In the genomic region with DNA sequence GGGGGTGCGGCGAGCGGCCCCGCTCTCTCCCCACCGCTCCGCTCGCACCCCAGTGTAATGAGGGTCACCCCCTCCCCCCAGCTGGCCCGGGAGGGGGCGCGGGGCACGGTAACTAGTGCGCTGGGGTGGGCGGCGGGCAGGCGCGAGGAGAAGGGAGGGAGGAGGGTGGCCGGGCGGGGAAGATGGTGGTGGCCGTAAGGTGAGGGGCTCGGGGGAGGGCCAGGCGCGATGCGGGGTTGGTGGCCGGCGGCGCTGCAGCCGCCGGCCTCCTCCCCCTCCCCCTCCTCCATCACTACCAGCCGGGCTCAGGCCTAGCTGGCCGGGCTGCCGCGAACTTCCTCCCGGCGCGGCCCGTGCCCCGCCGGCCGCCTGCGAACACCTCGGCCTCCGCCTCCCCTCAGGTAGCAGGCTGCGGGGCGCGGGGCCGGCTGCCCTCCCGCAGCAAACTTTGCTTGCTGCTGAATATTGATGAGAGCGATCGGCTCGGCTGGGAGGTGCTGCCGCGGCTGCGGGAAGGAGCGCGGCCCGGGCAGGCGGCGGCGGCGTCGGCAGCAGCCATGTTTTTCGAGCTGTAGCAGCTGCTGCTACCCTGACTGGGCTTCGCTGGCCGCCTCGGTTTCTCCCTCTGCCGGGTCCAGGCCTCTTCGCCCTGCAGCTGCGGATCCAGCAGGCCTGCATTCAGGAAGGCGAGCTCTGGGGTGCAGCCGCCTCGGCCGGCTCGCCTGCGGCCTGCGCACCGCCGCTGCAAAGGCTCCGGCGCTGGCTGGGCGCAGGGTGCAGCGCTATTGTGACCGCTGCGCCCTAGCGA, we compare ENCODE assay signal across 1 cellular context.
TF ChIP-seq lines count a peak whose summit lies in the region.

No MANE protein-coding gene starts in this region.

TF ChIP-seq in GM12878, 131 proteins besides CTCF, POLR2A, EP300 and RAD21 (continues in another document):
- TF ChIP-seq, protein P1, sequence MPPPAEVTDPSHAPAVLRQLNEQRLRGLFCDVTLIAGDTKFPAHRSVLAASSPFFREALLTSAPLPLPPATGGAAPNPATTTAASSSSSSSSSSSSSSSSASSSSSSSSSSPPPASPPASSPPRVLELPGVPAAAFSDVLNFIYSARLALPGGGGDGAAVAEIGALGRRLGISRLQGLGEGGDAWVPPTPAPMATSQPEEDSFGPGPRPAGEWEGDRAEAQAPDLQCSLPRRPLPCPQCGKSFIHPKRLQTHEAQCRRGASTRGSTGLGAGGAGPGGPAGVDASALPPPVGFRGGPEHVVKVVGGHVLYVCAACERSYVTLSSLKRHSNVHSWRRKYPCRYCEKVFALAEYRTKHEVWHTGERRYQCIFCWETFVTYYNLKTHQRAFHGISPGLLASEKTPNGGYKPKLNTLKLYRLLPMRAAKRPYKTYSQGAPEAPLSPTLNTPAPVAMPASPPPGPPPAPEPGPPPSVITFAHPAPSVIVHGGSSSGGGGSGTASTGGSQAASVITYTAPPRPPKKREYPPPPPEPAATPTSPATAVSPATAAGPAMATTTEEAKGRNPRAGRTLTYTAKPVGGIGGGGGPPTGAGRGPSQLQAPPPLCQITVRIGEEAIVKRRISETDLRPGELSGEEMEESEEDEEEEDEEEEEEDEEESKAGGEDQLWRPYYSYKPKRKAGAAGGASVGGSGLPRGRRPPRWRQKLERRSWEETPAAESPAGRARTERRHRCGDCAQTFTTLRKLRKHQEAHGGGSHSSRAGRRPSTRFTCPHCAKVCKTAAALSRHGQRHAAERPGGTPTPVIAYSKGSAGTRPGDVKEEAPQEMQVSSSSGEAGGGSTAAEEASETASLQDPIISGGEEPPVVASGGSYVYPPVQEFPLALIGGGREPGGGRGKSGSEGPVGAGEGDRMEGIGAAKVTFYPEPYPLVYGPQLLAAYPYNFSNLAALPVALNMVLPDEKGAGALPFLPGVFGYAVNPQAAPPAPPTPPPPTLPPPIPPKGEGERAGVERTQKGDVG (CRISPR knock-in tag; IDR thresholded peaks at IDR 0.05), result no peak
- TF ChIP-seq ZNF24 (IDR thresholded peaks at IDR 0.05) (0 out of 2 replicates have a peak, but pooled peaks have one; percentile 5), CHD2 (IDR thresholded peaks at IDR 0.05; ENCODE audit: borderline replicate concordance, low read depth, low read length) (0 out of 2 replicates have a peak, but pooled peaks have one; percentile 11), SREBF2 (IDR thresholded peaks at IDR 0.05; ENCODE audit: low read length) (no peak), FOXM1 (IDR thresholded peaks at IDR 0.05; ENCODE audit: low read depth, low read length) (no peak), STAT3 (IDR thresholded peaks at IDR 0.05; ENCODE audit: low read depth, low read length) (no peak), ZNF274 (IDR thresholded peaks at IDR 0.05; ENCODE audit: insufficient read depth, insufficient read length) (no peak), NFIC (IDR thresholded peaks at IDR 0.05; ENCODE audit: low read depth, low read length) (no peak), CEBPB (IDR thresholded peaks at IDR 0.05; ENCODE audit: borderline replicate concordance in 1 of 2, low read depth in 2 of 2, low read length in 2 of 2) (no peak), NFXL1 (IDR thresholded peaks at IDR 0.05; ENCODE audit: borderline replicate concordance) (no peak), ETV6 (conservative IDR thresholded peaks at IDR 0.05 in 1 of 2, IDR thresholded peaks at IDR 0.05 in 1 of 2; ENCODE audit: borderline replicate concordance in 1 of 2, low read depth in 1 of 2) (no peak), YY1 (IDR thresholded peaks at IDR 0.05; ENCODE audit: low read depth, low read length) (peak; percentile 91), FOXK2 (IDR thresholded peaks at IDR 0.05) (no peak), BMI1 (IDR thresholded peaks at IDR 0.05; ENCODE audit: borderline replicate concordance) (no peak), HDAC6 (IDR thresholded peaks at IDR 0.05; ENCODE audit: unreplicated experiment) (no peak), MXI1 (IDR thresholded peaks at IDR 0.05; ENCODE audit: low read depth, low read length) (no peak), GABPA (IDR thresholded peaks at IDR 0.05; ENCODE audit: low read depth) (no peak), ZBED1 (IDR thresholded peaks at IDR 0.05; ENCODE audit: borderline replicate concordance) (no peak), ASH2L (IDR thresholded peaks at IDR 0.05; ENCODE audit: borderline replicate concordance, low read depth) (no peak), SMC3 (IDR thresholded peaks at IDR 0.05; ENCODE audit: borderline replicate concordance, low read length) (no peak), IRF4 (IDR thresholded peaks at IDR 0.05; ENCODE audit: low read depth, low read length) (no peak), HDGF (IDR thresholded peaks at IDR 0.05) (no peak), CREM (IDR thresholded peaks at IDR 0.05; ENCODE audit: low read depth) (no peak), TCF7 (IDR thresholded peaks at IDR 0.05; ENCODE audit: borderline replicate concordance) (no peak), TBL1XR1 (IDR thresholded peaks at IDR 0.05; ENCODE audit: low read depth, low read length) (no peak), KLF5 (IDR thresholded peaks at IDR 0.05; ENCODE audit: partially characterized antibody) (no peak), DPF2 (IDR thresholded peaks at IDR 0.05) (peak; percentile 64), KDM1A (IDR thresholded peaks at IDR 0.05; ENCODE audit: borderline replicate concordance) (no peak)
- TF ChIP-seq, protein P2, sequence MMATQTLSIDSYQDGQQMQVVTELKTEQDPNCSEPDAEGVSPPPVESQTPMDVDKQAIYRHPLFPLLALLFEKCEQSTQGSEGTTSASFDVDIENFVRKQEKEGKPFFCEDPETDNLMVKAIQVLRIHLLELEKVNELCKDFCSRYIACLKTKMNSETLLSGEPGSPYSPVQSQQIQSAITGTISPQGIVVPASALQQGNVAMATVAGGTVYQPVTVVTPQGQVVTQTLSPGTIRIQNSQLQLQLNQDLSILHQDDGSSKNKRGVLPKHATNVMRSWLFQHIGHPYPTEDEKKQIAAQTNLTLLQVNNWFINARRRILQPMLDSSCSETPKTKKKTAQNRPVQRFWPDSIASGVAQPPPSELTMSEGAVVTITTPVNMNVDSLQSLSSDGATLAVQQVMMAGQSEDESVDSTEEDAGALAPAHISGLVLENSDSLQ (IDR thresholded peaks at IDR 0.05), result no peak
- TF ChIP-seq, protein P3, sequence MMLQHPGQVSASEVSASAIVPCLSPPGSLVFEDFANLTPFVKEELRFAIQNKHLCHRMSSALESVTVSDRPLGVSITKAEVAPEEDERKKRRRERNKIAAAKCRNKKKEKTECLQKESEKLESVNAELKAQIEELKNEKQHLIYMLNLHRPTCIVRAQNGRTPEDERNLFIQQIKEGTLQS (IDR thresholded peaks at IDR 0.05; ENCODE audit: borderline replicate concordance, extremely low read depth, low read depth, low read length), result no peak
- TF ChIP-seq, protein P4, sequence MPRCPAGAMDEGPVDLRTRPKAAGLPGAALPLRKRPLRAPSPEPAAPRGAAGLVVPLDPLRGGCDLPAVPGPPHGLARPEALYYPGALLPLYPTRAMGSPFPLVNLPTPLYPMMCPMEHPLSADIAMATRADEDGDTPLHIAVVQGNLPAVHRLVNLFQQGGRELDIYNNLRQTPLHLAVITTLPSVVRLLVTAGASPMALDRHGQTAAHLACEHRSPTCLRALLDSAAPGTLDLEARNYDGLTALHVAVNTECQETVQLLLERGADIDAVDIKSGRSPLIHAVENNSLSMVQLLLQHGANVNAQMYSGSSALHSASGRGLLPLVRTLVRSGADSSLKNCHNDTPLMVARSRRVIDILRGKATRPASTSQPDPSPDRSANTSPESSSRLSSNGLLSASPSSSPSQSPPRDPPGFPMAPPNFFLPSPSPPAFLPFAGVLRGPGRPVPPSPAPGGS (IDR thresholded peaks at IDR 0.05; ENCODE audit: borderline replicate concordance, insufficient read depth, low read depth, low read length, poor library complexity, severe bottlenecking), result no peak
- TF ChIP-seq, protein P5, sequence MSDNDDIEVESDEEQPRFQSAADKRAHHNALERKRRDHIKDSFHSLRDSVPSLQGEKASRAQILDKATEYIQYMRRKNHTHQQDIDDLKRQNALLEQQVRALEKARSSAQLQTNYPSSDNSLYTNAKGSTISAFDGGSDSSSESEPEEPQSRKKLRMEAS (IDR thresholded peaks at IDR 0.05; ENCODE audit: low read depth, low read length), result no peak
- TF ChIP-seq, protein P6, sequence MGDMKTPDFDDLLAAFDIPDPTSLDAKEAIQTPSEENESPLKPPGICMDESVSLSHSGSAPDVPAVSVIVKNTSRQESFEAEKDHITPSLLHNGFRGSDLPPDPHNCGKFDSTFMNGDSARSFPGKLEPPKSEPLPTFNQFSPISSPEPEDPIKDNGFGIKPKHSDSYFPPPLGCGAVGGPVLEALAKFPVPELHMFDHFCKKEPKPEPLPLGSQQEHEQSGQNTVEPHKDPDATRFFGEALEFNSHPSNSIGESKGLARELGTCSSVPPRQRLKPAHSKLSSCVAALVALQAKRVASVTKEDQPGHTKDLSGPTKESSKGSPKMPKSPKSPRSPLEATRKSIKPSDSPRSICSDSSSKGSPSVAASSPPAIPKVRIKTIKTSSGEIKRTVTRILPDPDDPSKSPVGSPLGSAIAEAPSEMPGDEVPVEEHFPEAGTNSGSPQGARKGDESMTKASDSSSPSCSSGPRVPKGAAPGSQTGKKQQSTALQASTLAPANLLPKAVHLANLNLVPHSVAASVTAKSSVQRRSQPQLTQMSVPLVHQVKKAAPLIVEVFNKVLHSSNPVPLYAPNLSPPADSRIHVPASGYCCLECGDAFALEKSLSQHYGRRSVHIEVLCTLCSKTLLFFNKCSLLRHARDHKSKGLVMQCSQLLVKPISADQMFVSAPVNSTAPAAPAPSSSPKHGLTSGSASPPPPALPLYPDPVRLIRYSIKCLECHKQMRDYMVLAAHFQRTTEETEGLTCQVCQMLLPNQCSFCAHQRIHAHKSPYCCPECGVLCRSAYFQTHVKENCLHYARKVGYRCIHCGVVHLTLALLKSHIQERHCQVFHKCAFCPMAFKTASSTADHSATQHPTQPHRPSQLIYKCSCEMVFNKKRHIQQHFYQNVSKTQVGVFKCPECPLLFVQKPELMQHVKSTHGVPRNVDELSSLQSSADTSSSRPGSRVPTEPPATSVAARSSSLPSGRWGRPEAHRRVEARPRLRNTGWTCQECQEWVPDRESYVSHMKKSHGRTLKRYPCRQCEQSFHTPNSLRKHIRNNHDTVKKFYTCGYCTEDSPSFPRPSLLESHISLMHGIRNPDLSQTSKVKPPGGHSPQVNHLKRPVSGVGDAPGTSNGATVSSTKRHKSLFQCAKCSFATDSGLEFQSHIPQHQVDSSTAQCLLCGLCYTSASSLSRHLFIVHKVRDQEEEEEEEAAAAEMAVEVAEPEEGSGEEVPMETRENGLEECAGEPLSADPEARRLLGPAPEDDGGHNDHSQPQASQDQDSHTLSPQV (IDR thresholded peaks at IDR 0.05), result no peak
- TF ChIP-seq, protein P7, sequence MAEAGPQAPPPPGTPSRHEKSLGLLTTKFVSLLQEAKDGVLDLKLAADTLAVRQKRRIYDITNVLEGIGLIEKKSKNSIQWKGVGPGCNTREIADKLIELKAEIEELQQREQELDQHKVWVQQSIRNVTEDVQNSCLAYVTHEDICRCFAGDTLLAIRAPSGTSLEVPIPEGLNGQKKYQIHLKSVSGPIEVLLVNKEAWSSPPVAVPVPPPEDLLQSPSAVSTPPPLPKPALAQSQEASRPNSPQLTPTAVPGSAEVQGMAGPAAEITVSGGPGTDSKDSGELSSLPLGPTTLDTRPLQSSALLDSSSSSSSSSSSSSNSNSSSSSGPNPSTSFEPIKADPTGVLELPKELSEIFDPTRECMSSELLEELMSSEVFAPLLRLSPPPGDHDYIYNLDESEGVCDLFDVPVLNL (IDR thresholded peaks at IDR 0.05; ENCODE audit: low read depth, low read length), result no peak
- TF ChIP-seq, protein P8, sequence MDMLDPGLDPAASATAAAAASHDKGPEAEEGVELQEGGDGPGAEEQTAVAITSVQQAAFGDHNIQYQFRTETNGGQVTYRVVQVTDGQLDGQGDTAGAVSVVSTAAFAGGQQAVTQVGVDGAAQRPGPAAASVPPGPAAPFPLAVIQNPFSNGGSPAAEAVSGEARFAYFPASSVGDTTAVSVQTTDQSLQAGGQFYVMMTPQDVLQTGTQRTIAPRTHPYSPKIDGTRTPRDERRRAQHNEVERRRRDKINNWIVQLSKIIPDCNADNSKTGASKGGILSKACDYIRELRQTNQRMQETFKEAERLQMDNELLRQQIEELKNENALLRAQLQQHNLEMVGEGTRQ (IDR thresholded peaks at IDR 0.05; ENCODE audit: borderline replicate concordance, low read depth, low read length), result no peak
- TF ChIP-seq, protein P9, sequence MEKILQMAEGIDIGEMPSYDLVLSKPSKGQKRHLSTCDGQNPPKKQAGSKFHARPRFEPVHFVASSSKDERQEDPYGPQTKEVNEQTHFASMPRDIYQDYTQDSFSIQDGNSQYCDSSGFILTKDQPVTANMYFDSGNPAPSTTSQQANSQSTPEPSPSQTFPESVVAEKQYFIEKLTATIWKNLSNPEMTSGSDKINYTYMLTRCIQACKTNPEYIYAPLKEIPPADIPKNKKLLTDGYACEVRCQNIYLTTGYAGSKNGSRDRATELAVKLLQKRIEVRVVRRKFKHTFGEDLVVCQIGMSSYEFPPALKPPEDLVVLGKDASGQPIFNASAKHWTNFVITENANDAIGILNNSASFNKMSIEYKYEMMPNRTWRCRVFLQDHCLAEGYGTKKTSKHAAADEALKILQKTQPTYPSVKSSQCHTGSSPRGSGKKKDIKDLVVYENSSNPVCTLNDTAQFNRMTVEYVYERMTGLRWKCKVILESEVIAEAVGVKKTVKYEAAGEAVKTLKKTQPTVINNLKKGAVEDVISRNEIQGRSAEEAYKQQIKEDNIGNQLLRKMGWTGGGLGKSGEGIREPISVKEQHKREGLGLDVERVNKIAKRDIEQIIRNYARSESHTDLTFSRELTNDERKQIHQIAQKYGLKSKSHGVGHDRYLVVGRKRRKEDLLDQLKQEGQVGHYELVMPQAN (conservative IDR thresholded peaks at IDR 0.05), result 0 out of 2 replicates have a peak, but pooled peaks have one; percentile 63
- TF ChIP-seq, protein P10, sequence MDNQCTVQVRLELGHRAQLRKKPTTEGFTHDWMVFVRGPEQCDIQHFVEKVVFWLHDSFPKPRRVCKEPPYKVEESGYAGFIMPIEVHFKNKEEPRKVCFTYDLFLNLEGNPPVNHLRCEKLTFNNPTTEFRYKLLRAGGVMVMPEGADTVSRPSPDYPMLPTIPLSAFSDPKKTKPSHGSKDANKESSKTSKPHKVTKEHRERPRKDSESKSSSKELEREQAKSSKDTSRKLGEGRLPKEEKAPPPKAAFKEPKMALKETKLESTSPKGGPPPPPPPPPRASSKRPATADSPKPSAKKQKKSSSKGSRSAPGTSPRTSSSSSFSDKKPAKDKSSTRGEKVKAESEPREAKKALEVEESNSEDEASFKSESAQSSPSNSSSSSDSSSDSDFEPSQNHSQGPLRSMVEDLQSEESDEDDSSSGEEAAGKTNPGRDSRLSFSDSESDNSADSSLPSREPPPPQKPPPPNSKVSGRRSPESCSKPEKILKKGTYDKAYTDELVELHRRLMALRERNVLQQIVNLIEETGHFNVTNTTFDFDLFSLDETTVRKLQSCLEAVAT (IDR thresholded peaks at IDR 0.05), result no peak
